13 cellular contexts compared by ENCODE assay signal in genomic region chr14:29810657-29811056, GRCh38.
A peak's percentile ranks its signal among the peaks of the same experiment; 100 is the strongest.
DNase-seq lines count a peak whose midpoint lies in the region; ATAC-seq, FAIRE-seq and TF ChIP-seq lines count a peak whose summit lies in the region.
"Had no signal": no experiment of that assay in that cellular context is flagged by ENCODE, and none has a peak within 500 bp of the region (broad histone marks: within the 10 kb centered on the region; RNA-seq: fewer than 3 reads in every experiment).

No MANE protein-coding gene starts in this region.

- H3K14ac ChIP-seq in trophoblast cell (ENCODE audit: low read length), result no peak overlapping the region

- H4K12ac ChIP-seq in trophoblast cell (ENCODE audit: low read depth, low read length), result no peak overlapping the region

- H3K23ac ChIP-seq in trophoblast cell (ENCODE audit: low read length), result no peak overlapping the region

- H2BK120ac ChIP-seq in trophoblast cell (ENCODE audit: insufficient read depth, low read length, poor library complexity), result no peak overlapping the region

- no peak for TF ChIP-seq CTCF in astrocyte of the cerebellum (IDR thresholded peaks at IDR 0.05; ENCODE audit: low read depth, low read length, missing control alignments)
- TF ChIP-seq CTCF in pancreas (IDR thresholded peaks at IDR 0.05), result no peak

- H3K79me1 ChIP-seq in trophoblast cell (ENCODE audit: low read length), result no peaks in the 10 kb centered on the region

- H3K4me2 ChIP-seq in trophoblast cell (ENCODE audit: low read length), result no peak overlapping the region

- DNase-seq in DMS153 treated with DMSO at 0.1 percent for 48 hours (lab: John Stamatoyannopoulos, UW; ENCODE audit: unreplicated experiment) (peak; percentile 21), DMS153 (lab: John Stamatoyannopoulos, UW) (no peak), NCI-H1694 treated with DMSO at 0.1 percent for 48 hours (lab: John Stamatoyannopoulos, UW) (peak; percentile 21), astrocyte of the cerebellum (ENCODE audit: low read depth) (peak; percentile 57), pancreas (peak in 3 of 6 donors; percentile 6 to 20 (median 18)), trophoblast cell (no peak)
- DNase-seq in stimulated activated CD4-positive, alpha-beta T cell treated with anti-CD3 and anti-CD28 coated beads, Interleukin-4, amount 100 ng/mL, for 4 hours, result no peak
- DNase-seq: activated B cell treated with CpG ODN at 0.5 μM for 24 hours; activated CD8-positive, alpha-beta memory T cell treated with anti-CD3 and anti-CD28 coated beads, Interleukin-2, amount 50 U/mL, for 48 hours; occipital lobe; stimulated activated CD4-positive, alpha-beta T cell treated with anti-CD3 and anti-CD28 coated beads, Interleukin-12 subunit alpha, Interleukin-12 subunit beta, amount 100 ng/mL, for 4 hours had no signal

- H3K79me2 ChIP-seq in trophoblast cell (ENCODE audit: control insufficient read depth, insufficient read depth, low read length, poor library complexity), result no peaks in the 10 kb centered on the region

- H3K27ac ChIP-seq in pancreas (no peak overlapping the region), trophoblast cell (ENCODE audit: low read depth, low read length) (no peak overlapping the region)

- no peak for FAIRE-seq in pancreas (lab: Jason Lieb, UNC)
- FAIRE-seq: A204.1 had no signal

- ATAC-seq in pancreas (peak in 3 of 4 donors; percentile 26 to 40 (median 36)), GM18519 (IDR thresholded peaks at IDR 0.05; ENCODE audit: low FRiP score, unreplicated experiment) (no peak)

- no peaks in the 10 kb centered on the region for H3K36me3 ChIP-seq in pancreas
- no peaks in the 10 kb centered on the region for H3K36me3 ChIP-seq in trophoblast cell (ENCODE audit: control insufficient read depth in 1 of 2, insufficient read depth in 2 of 2, low read length in 2 of 2)

- no peak overlapping the region for H3K4ac ChIP-seq in trophoblast cell (ENCODE audit: low read depth, low read length)

- H3K9me3 ChIP-seq in pancreas (no peaks in the 10 kb centered on the region), trophoblast cell (ENCODE audit: insufficient read depth, low read depth, low read length) (no peaks in the 10 kb centered on the region)

- intact Hi-C loops in pancreas (cut with DNase I), result no loop called here

- in situ Hi-C loops in astrocyte of the cerebellum (cut with HindIII; ENCODE audit: low sequenced_read_pairs), result no loop called here

- no peak overlapping the region for H2BK12ac ChIP-seq in trophoblast cell (ENCODE audit: low read length)

- no peaks in the 10 kb centered on the region for H3K27me3 ChIP-seq in pancreas
- no peaks in the 10 kb centered on the region for H3K27me3 ChIP-seq in trophoblast cell (ENCODE audit: insufficient read depth, low read length)

- no peak overlapping the region for H4K8ac ChIP-seq in trophoblast cell (ENCODE audit: low read depth, low read length)

- H2BK5ac ChIP-seq in trophoblast cell (ENCODE audit: low read depth, low read length, poor library complexity), result no peak overlapping the region

- no peak overlapping the region for H4K91ac ChIP-seq in trophoblast cell (ENCODE audit: low read depth, low read length)

- H3K4me3 ChIP-seq in astrocyte of the cerebellum (ENCODE audit: low read depth, low read length), result no peak overlapping the region
- H3K4me3 ChIP-seq in pancreas, result no peak overlapping the region
- H3K4me3 ChIP-seq in trophoblast cell (ENCODE audit: low read depth, low read length), result no peak overlapping the region

- H3K4me1 ChIP-seq in pancreas (peaks cover 5 to 18% (median 10%) of the 10 kb centered on the region in 3 donors), trophoblast cell (ENCODE audit: control insufficient read depth in 1 of 2, insufficient read depth in 2 of 2, low read length in 2 of 2) (no peaks in the 10 kb centered on the region)

- no peak overlapping the region for H3K9ac ChIP-seq in trophoblast cell (ENCODE audit: low read length)

- H3K18ac ChIP-seq in trophoblast cell (ENCODE audit: low read length), result no peak overlapping the region

- H2AFZ ChIP-seq in trophoblast cell (ENCODE audit: insufficient read depth, low read length, poor library complexity), result no peak overlapping the region

- H2AK5ac ChIP-seq in trophoblast cell (ENCODE audit: low read length), result no peak overlapping the region

Comparison
In these comparisons a context has a peak if more than half of its experiments do, and no peak if none do; other contexts are left out.
1. DNase-seq: peak in DMS153 treated with DMSO at 0.1 percent for 48 hours (single experiment), NCI-H1694 treated with DMSO at 0.1 percent for 48 hours (single experiment) and astrocyte of the cerebellum (single experiment); none in DMS153 (single experiment), trophoblast cell (0 of 2) and stimulated activated CD4-positive, alpha-beta T cell treated with anti-CD3 and anti-CD28 coated beads, Interleukin-4, amount 100 ng/mL, for 4 hours (0 of 2).